ENCODE assay signal across 16 cellular contexts in genomic region chr5:45568813-45569212, GRCh38.
DNase-seq lines count a peak whose midpoint lies in the region; ATAC-seq and TF ChIP-seq lines count a peak whose summit lies in the region.
"Had no signal": no experiment of that assay in that cellular context is flagged by ENCODE, and none has a peak within 500 bp of the region (broad histone marks: within the 10 kb centered on the region; RNA-seq: fewer than 3 reads in every experiment).

No MANE protein-coding gene starts in this region.

- DNase-seq in cardiac muscle cell (ENCODE audit: low read depth in 1 of 2, low spot score in 1 of 2) (no peak), Right ventricle myocardium superior (no peak), osteoblast (ENCODE audit: insufficient read length, low spot score, missing footprints) (no peak), NOMO-1 (lab: John Stamatoyannopoulos, UW; ENCODE audit: unreplicated experiment in 2 of 2) (no peak)
- DNase-seq in effector memory CD8-positive, alpha-beta T cell, result no peak
- DNase-seq: 8988T; CD4-positive, alpha-beta memory T cell; DMS153; DMS79; GF-D8; HFFc6 had no signal

- WGBS in HUES64, result 67% methylated on average over 1 of the region's 1 CpG

- H3K27ac ChIP-seq in cardiac muscle cell (peak overlapping the region; percentile 13), HUES64 (ENCODE audit: low read depth, low read length) (0 out of 2 replicates have a peak overlapping the region, but pooled peaks have one; percentile 12), iPS-20b (ENCODE audit: low read length) (peak overlapping the region; percentile 26), osteoblast (ENCODE audit: low read depth, low read length) (no peak overlapping the region)
- H3K27ac ChIP-seq: BLaER1 had no signal

- H3K4me2 ChIP-seq in osteoblast (ENCODE audit: insufficient read depth, low read length), result no peak overlapping the region
- H3K4me2 ChIP-seq: BLaER1 had no signal

- no peak overlapping the region for H2AFZ ChIP-seq in osteoblast (ENCODE audit: low read length)

- TF ChIP-seq CTCF in cardiac muscle cell (IDR thresholded peaks at IDR 0.05; ENCODE audit: low read depth, low read length) (no peak), osteoblast (IDR thresholded peaks at IDR 0.05; ENCODE audit: extremely low read depth, low read depth, low read length) (no peak)

- no peaks in the 10 kb centered on the region for H3K36me3 Mint-ChIP-seq in effector memory CD8-positive, alpha-beta T cell (ENCODE audit: insufficient read depth)
- H3K36me3 Mint-ChIP-seq: CD14-positive monocyte; CD4-positive, alpha-beta memory T cell had no signal

- peaks cover 7 to 8% of the 10 kb centered on the region in 2 donors for H3K9me3 Mint-ChIP-seq in effector memory CD8-positive, alpha-beta T cell

- ATAC-seq in Right ventricle myocardium superior (ENCODE audit: poor library complexity), result no peak
- no peak for ATAC-seq in effector memory CD8-positive, alpha-beta T cell (replicated peaks)
- ATAC-seq: HCT116 had no signal

- no peaks in the 10 kb centered on the region for H3K9me3 ChIP-seq in cardiac muscle cell (ENCODE audit: low read depth)
- no peaks in the 10 kb centered on the region for H3K9me3 ChIP-seq in HUES64 (ENCODE audit: insufficient read depth, low read depth, low read length)
- H3K9me3 ChIP-seq in iPS-20b (ENCODE audit: insufficient read depth, low read depth, low read length), result no peaks in the 10 kb centered on the region
- H3K9me3 ChIP-seq in osteoblast (ENCODE audit: low read depth, low read length), result peaks cover 2% of the 10 kb centered on the region
- H3K9me3 ChIP-seq: BLaER1 had no signal

- H3K4me3 Mint-ChIP-seq in effector memory CD8-positive, alpha-beta T cell, result no peak overlapping the region
- H3K4me3 Mint-ChIP-seq: CD14-positive monocyte; CD4-positive, alpha-beta memory T cell; HFFc6 had no signal

- peaks cover 8% of the 10 kb centered on the region for H3K4me1 ChIP-seq in cardiac muscle cell (ENCODE audit: low read depth)
- H3K4me1 ChIP-seq in HUES64 (ENCODE audit: insufficient read depth, low read length), result peaks cover 36% of the 10 kb centered on the region
- H3K4me1 ChIP-seq in iPS-20b (ENCODE audit: insufficient read depth, low read length), result peaks cover 27% of the 10 kb centered on the region
- no peaks in the 10 kb centered on the region for H3K4me1 ChIP-seq in osteoblast (ENCODE audit: insufficient read depth, low read length)
- H3K4me1 ChIP-seq: BLaER1 had no signal

- no peaks in the 10 kb centered on the region for H3K27me3 Mint-ChIP-seq in effector memory CD8-positive, alpha-beta T cell
- H3K27me3 Mint-ChIP-seq: CD4-positive, alpha-beta memory T cell had no signal

- no peak overlapping the region for H3K9ac ChIP-seq in HUES64 (ENCODE audit: low read depth, low read length)
- no peak overlapping the region for H3K9ac ChIP-seq in iPS-20b (ENCODE audit: low read depth, low read length)
- H3K9ac ChIP-seq: BLaER1 had no signal

- H3K36me3 ChIP-seq in cardiac muscle cell (no peaks in the 10 kb centered on the region), HUES64 (ENCODE audit: insufficient read depth, low read length) (no peaks in the 10 kb centered on the region), iPS-20b (ENCODE audit: insufficient read depth, low read depth, low read length) (no peaks in the 10 kb centered on the region), osteoblast (ENCODE audit: insufficient read depth, low read length) (no peaks in the 10 kb centered on the region)
- H3K36me3 ChIP-seq: BLaER1 had no signal

- intact Hi-C loops in Right ventricle myocardium superior (cut with DNase I), result no loop called here

- no peak overlapping the region for H3K27ac Mint-ChIP-seq in effector memory CD8-positive, alpha-beta T cell
- H3K27ac Mint-ChIP-seq: CD14-positive monocyte; CD4-positive, alpha-beta memory T cell; HFFc6 had no signal

- no peaks in the 10 kb centered on the region for H3K4me1 Mint-ChIP-seq in effector memory CD8-positive, alpha-beta T cell (ENCODE audit: low read depth in 2 of 2)
- H3K4me1 Mint-ChIP-seq: CD14-positive monocyte; CD4-positive, alpha-beta memory T cell had no signal

- H3K4me3 ChIP-seq in cardiac muscle cell, result no peak overlapping the region
- H3K4me3 ChIP-seq in HUES64 (ENCODE audit: low read length), result no peak overlapping the region
- no peak overlapping the region for H3K4me3 ChIP-seq in iPS-20b (ENCODE audit: low read length)
- no peak overlapping the region for H3K4me3 ChIP-seq in osteoblast (ENCODE audit: insufficient read depth, low read length)
- H3K4me3 ChIP-seq: BLaER1 had no signal

- H4K20me1 ChIP-seq in osteoblast (ENCODE audit: insufficient read depth, low read length), result no peaks in the 10 kb centered on the region
- H4K20me1 ChIP-seq: BLaER1 had no signal

- H3K27me3 ChIP-seq in cardiac muscle cell, result no peaks in the 10 kb centered on the region
- no peaks in the 10 kb centered on the region for H3K27me3 ChIP-seq in HUES64 (ENCODE audit: insufficient read depth, low read length)
- no peaks in the 10 kb centered on the region for H3K27me3 ChIP-seq in iPS-20b (ENCODE audit: insufficient read depth, low read length)
- no peaks in the 10 kb centered on the region for H3K27me3 ChIP-seq in osteoblast (ENCODE audit: insufficient read depth, low read length)
- H3K27me3 ChIP-seq: BLaER1 had no signal

- H3K79me2 ChIP-seq in osteoblast (ENCODE audit: insufficient read depth, low read length), result no peaks in the 10 kb centered on the region
